Comparison of ENCODE assay signal across 1 cellular context in genomic region chr7:47636693-47637175, GRCh38.
TF ChIP-seq lines count a peak whose summit lies in the region.

No MANE protein-coding gene starts in this region.

TF ChIP-seq in GM23338, 12 proteins besides CTCF, POLR2A, EP300 and RAD21 (continued from another document):
- no peak for TF ChIP-seq NANOG (IDR thresholded peaks at IDR 0.05; ENCODE audit: borderline replicate concordance)
- TF ChIP-seq JUNB (IDR thresholded peaks at IDR 0.05; ENCODE audit: unreplicated experiment) = no peak
- TF ChIP-seq EZH2phosphoT487 (IDR thresholded peaks at IDR 0.05; ENCODE audit: unreplicated experiment) = no peak
- TF ChIP-seq ZNF462 (CRISPR knock-in tag; IDR thresholded peaks at IDR 0.05) = no peak
- TF ChIP-seq POLR2AphosphoS5 (IDR thresholded peaks at IDR 0.05; ENCODE audit: low read depth) = no peak
